26 cellular contexts compared by ENCODE assay signal in genomic region chr7:91457208-91457607, GRCh38.
"Had no signal": no experiment of that assay in that cellular context is flagged by ENCODE, and none has a peak within 500 bp of the region (broad histone marks: within the 10 kb centered on the region; RNA-seq: fewer than 3 reads in every experiment).

No MANE protein-coding gene starts in this region.

- H3K4me1 ChIP-seq: left ventricle myocardium inferior, pancreas, prostate gland, stomach, testis, upper lobe of right lung had no signal

- H3K27me3 ChIP-seq: hepatocyte, pancreas, stomach, testis, thyroid gland, upper lobe of right lung had no signal

- DNase-seq: islet precursor cell; left ventricle myocardium inferior; mesendoderm; mucosa of descending colon; naive thymus-derived CD4-positive, alpha-beta T cell; pancreas; posterior cingulate gyrus; retina; right cardiac atrium; stimulated activated CD4-positive, alpha-beta T cell treated with anti-CD3 and anti-CD28 coated beads, Interleukin-12 subunit alpha, Interleukin-12 subunit beta, amount 100 ng/mL, for 4 hours; stimulated activated CD4-positive, alpha-beta T cell treated with anti-CD3 and anti-CD28 coated beads, Interleukin-15, amount 100 ng/mL, for 24 hours; stimulated activated CD4-positive, alpha-beta T cell treated with anti-CD3 and anti-CD28 coated beads, Interleukin-2, amount 100 ng/mL, for 24 hours; stimulated activated CD4-positive, alpha-beta T cell treated with anti-CD3 and anti-CD28 coated beads, Interleukin-4, amount 100 ng/mL, for 1 hour; stimulated activated naive B cell treated with anti-CD40 and anti-IgM and Interleukin-4, amounts not matched to agents 10 μg/mL and 1 μg/mL and 100 μg/mL, for 72 hours; stimulated activated naive CD8-positive, alpha-beta T cell treated with anti-CD3 and anti-CD28 coated beads, Interleukin-15, Interleukin-2, amounts not matched to agents 100 U/mL and 50 U/mL, for 24 hours; stomach; testis; thyroid gland; trophoblast cell; upper lobe of right lung had no signal

- H2AFZ ChIP-seq: hepatocyte had no signal

- H3K27ac ChIP-seq: hepatocyte, left ventricle myocardium inferior, pancreas, prostate gland, skin epidermis, stomach, testis, thyroid gland, upper lobe of right lung had no signal

- ATAC-seq: mucosa of descending colon; naive thymus-derived CD4-positive, alpha-beta T cell; natural killer cell treated with Interleukin-12 subunit alpha and Interleukin-12 subunit beta and Interleukin-15 and Interleukin-18, amount 100 ng/mL, for 72 hours; pancreas; right cardiac atrium; sciatic nerve; stimulated activated naive B cell treated with anti-CD40 and anti-IgM and Interleukin-4, amounts not matched to agents 10 μg/mL and 1 μg/mL and 100 μg/mL, for 72 hours; stimulated activated naive CD8-positive, alpha-beta T cell treated with anti-CD3 and anti-CD28 coated beads, Interleukin-15, Interleukin-2, amounts not matched to agents 100 U/mL and 50 U/mL, for 24 hours; upper lobe of right lung had no signal

- H3K4me3 ChIP-seq: hepatocyte, left ventricle myocardium inferior, lung, mucosa of descending colon, pancreas, prostate gland, skin epidermis, stomach, testis, thyroid gland, upper lobe of right lung had no signal

- H3K9me3 ChIP-seq: pancreas, prostate gland, testis, thyroid gland, upper lobe of right lung had no signal

- H3K36me3 ChIP-seq: left ventricle myocardium inferior, pancreas, prostate gland, stomach, thyroid gland, upper lobe of right lung had no signal

- H3K4me2 ChIP-seq: hepatocyte had no signal

- H3K79me2 ChIP-seq: hepatocyte had no signal
